17 cellular contexts compared by ENCODE assay signal in genomic region chr2:169806586-169806985, GRCh38. TPM values are rescaled to one million over a fixed set of nuclear protein-coding genes. Genes with fewer than 3 reads are reported as not detected.
DNase-seq lines count a peak whose midpoint lies in the region; ATAC-seq and TF ChIP-seq lines count a peak whose summit lies in the region.
"Had no signal": no experiment of that assay in that cellular context is flagged by ENCODE, and none has a peak within 500 bp of the region (broad histone marks: within the 10 kb centered on the region; RNA-seq: fewer than 3 reads in every experiment).

No MANE protein-coding gene starts in this region.

- H3K9ac ChIP-seq in Karpas-422 (ENCODE audit: low read length): no peak overlapping the region
- H3K9ac ChIP-seq: BLaER1 treated with 17β-estradiol and CSF1 and Interleukin-3, amounts not matched to agents 10 nM and 100 nM; KMS-11 had no signal

- no peak overlapping the region for H2AFZ ChIP-seq in Karpas-422 (ENCODE audit: low read length)

- peaks cover 17% of the 10 kb centered on the region for H3K4me1 Mint-ChIP-seq in activated naive CD4-positive, alpha-beta T cell treated with anti-CD3 and anti-CD28 coated beads for 36 hours (ENCODE audit: low read depth)
- H3K4me1 Mint-ChIP-seq in stimulated activated effector memory CD8-positive, alpha-beta T cell treated with anti-CD3 and anti-CD28 coated beads, Interleukin-12 subunit alpha, Interleukin-12 subunit beta, amount 100 ng/mL, for 72 hours: peaks cover 10% of the 10 kb centered on the region

- peaks cover 42% of the 10 kb centered on the region for H3K79me2 ChIP-seq in Karpas-422 (ENCODE audit: low read length)

- H3K27me3 ChIP-seq in Karpas-422 (ENCODE audit: low read length) (no peaks in the 10 kb centered on the region), breast epithelium (no peaks in the 10 kb centered on the region)
- H3K27me3 ChIP-seq: BLaER1 treated with 17β-estradiol and CSF1 and Interleukin-3, amounts not matched to agents 10 nM and 100 nM; SJCRH30 had no signal

- no peaks in the 10 kb centered on the region for H3K9me3 ChIP-seq in Karpas-422 (ENCODE audit: low read length)
- H3K9me3 ChIP-seq in breast epithelium: no peaks in the 10 kb centered on the region
- H3K9me3 ChIP-seq: BLaER1 treated with 17β-estradiol and CSF1 and Interleukin-3, amounts not matched to agents 10 nM and 100 nM; SJCRH30 had no signal

- no peak overlapping the region for H3K4me3 Mint-ChIP-seq in activated naive CD4-positive, alpha-beta T cell treated with anti-CD3 and anti-CD28 coated beads for 36 hours
- H3K4me3 Mint-ChIP-seq in stimulated activated effector memory CD8-positive, alpha-beta T cell treated with anti-CD3 and anti-CD28 coated beads, Interleukin-12 subunit alpha, Interleukin-12 subunit beta, amount 100 ng/mL, for 72 hours: no peak overlapping the region

- no peaks in the 10 kb centered on the region for H3K9me2 ChIP-seq in Karpas-422 (replicated peaks; ENCODE audit: insufficient read depth, low read length)

- H3K27me3 Mint-ChIP-seq in activated naive CD4-positive, alpha-beta T cell treated with anti-CD3 and anti-CD28 coated beads for 36 hours (ENCODE audit: low read depth): no peaks in the 10 kb centered on the region

- H3K9me3 Mint-ChIP-seq in activated naive CD4-positive, alpha-beta T cell treated with anti-CD3 and anti-CD28 coated beads for 36 hours: no peaks in the 10 kb centered on the region
- H3K9me3 Mint-ChIP-seq in stimulated activated effector memory CD8-positive, alpha-beta T cell treated with anti-CD3 and anti-CD28 coated beads, Interleukin-12 subunit alpha, Interleukin-12 subunit beta, amount 100 ng/mL, for 72 hours: no peaks in the 10 kb centered on the region

- intact Hi-C loops in activated naive CD4-positive, alpha-beta T cell treated with anti-CD3 and anti-CD28 coated beads for 36 hours (cut with micrococcal nuclease): no loop called here
- intact Hi-C loops in breast epithelium (cut with DNase I; ENCODE audit: low total_unique reads): no loop called here

- no peak for ATAC-seq in stimulated activated effector memory CD8-positive, alpha-beta T cell treated with anti-CD3 and anti-CD28 coated beads, Interleukin-12 subunit alpha, Interleukin-12 subunit beta, amount 100 ng/mL, for 72 hours

- peak overlapping the region; percentile 32 for H3K27ac Mint-ChIP-seq in activated naive CD4-positive, alpha-beta T cell treated with anti-CD3 and anti-CD28 coated beads for 36 hours
- peak overlapping the region; percentile 40 for H3K27ac Mint-ChIP-seq in stimulated activated effector memory CD8-positive, alpha-beta T cell treated with anti-CD3 and anti-CD28 coated beads, Interleukin-12 subunit alpha, Interleukin-12 subunit beta, amount 100 ng/mL, for 72 hours

- CTCF ChIA-PET in activated naive CD4-positive, alpha-beta T cell treated with anti-CD3 and anti-CD28 coated beads for 36 hours (lab: Charles Lee): no interaction called here

- H3K4me3 ChIP-seq in Karpas-422 (ENCODE audit: low read length) (no peak overlapping the region), breast epithelium (no peak overlapping the region)
- H3K4me3 ChIP-seq: BLaER1 treated with 17β-estradiol and CSF1 and Interleukin-3, amounts not matched to agents 10 nM and 100 nM; SJCRH30 had no signal

- H4K20me1 ChIP-seq in Karpas-422 (ENCODE audit: insufficient read depth, low read depth, low read length): no peaks in the 10 kb centered on the region

- H3K4me2 ChIP-seq in Karpas-422 (ENCODE audit: low read depth, low read length, poor library complexity, severe bottlenecking): no peak overlapping the region
- H3K4me2 ChIP-seq: BLaER1 treated with 17β-estradiol and CSF1 and Interleukin-3, amounts not matched to agents 10 nM and 100 nM; KMS-11 had no signal

- peaks cover 39% of the 10 kb centered on the region for H3K36me3 Mint-ChIP-seq in activated naive CD4-positive, alpha-beta T cell treated with anti-CD3 and anti-CD28 coated beads for 36 hours (ENCODE audit: low read depth)
- peaks cover 100% of the 10 kb centered on the region for H3K36me3 Mint-ChIP-seq in stimulated activated effector memory CD8-positive, alpha-beta T cell treated with anti-CD3 and anti-CD28 coated beads, Interleukin-12 subunit alpha, Interleukin-12 subunit beta, amount 100 ng/mL, for 72 hours

- DNase-seq in activated naive CD4-positive, alpha-beta T cell treated with anti-CD3 and anti-CD28 coated beads for 36 hours: no peak
- DNase-seq in activated naive CD4-positive, alpha-beta T cell treated with Interleukin-2 at 50 U/mL for 16 hours: no peak
- no peak for DNase-seq in Karpas-422
- DNase-seq in fibroblast of gingiva (ENCODE audit: low read depth): peak; percentile 25
- no peak for DNase-seq in stimulated activated effector memory CD8-positive, alpha-beta T cell treated with anti-CD3 and anti-CD28 coated beads, Interleukin-12 subunit alpha, Interleukin-12 subunit beta, amount 100 ng/mL, for 72 hours (ENCODE audit: low spot score in 2 of 2)
- DNase-seq in breast epithelium (ENCODE audit: low spot score in 2 of 2): no peak
- no peak for DNase-seq in DMS 273 (lab: John Stamatoyannopoulos, UW; ENCODE audit: unreplicated experiment)
- DNase-seq in GM20000 (ENCODE audit: low spot score): no peak
- DNase-seq: DMS 273 treated with DMSO at 0.1 percent for 48 hours, NCI-H1048, NCI-H146, NCI-H226, NCI-H69, RPMI8226, SJCRH30 had no signal

- TF ChIP-seq POLR2A in breast epithelium (IDR thresholded peaks at IDR 0.05): no peak

- H3K4me1 ChIP-seq in Karpas-422 (ENCODE audit: low read length) (peaks cover 8% of the 10 kb centered on the region), breast epithelium (no peaks in the 10 kb centered on the region)
- H3K4me1 ChIP-seq: SJCRH30 had no signal

- no peak for TF ChIP-seq CTCF in breast epithelium (IDR thresholded peaks at IDR 0.05)
- TF ChIP-seq CTCF in GM20000 (IDR thresholded peaks at IDR 0.05; ENCODE audit: extremely low read depth, missing control alignments): no peak

- H3K27ac ChIP-seq in Karpas-422 (ENCODE audit: low read length) (0 out of 2 replicates have a peak overlapping the region, but pooled peaks have one; percentile 31), breast epithelium (no peak overlapping the region)
- H3K27ac ChIP-seq: BLaER1 treated with 17β-estradiol and CSF1 and Interleukin-3, amounts not matched to agents 10 nM and 100 nM; KMS-11; SJCRH30 had no signal

- peaks cover 64% of the 10 kb centered on the region; the same call in 1 of the 2 replicates for H3K36me3 ChIP-seq in Karpas-422 (ENCODE audit: insufficient read depth, low read length)
- peaks cover 12% of the 10 kb centered on the region for H3K36me3 ChIP-seq in breast epithelium

RNA-seq across cellular contexts. Expression of gene SSB, which starts 7.9 kb away (rescaled TPM):
- 100 to 1,000 TPM; 122 to 129 TPM for total RNA-seq in activated naive CD4-positive, alpha-beta T cell treated with anti-CD3 and anti-CD28 coated beads for 36 hours
- total RNA-seq in Karpas-422 (2014; rRNA removed; shearing (Covaris generic); ENCODE audit: low replicate concordance): 129 and 160 TPM in 2 replicates
- total RNA-seq in breast epithelium: 100 to 1,000 TPM in 2 of 3 donors, 10 to 100 TPM in 1; 79.0 to 124 (median 109) TPM

RNA-seq across cellular contexts. Expression of gene METTL5, which starts 18.1 kb away (rescaled TPM):
- total RNA-seq in activated naive CD4-positive, alpha-beta T cell treated with anti-CD3 and anti-CD28 coated beads for 36 hours: 100 to 1,000 TPM; 111 to 116 TPM
- 100 and 105 TPM in 2 replicates for total RNA-seq in Karpas-422 (2014; rRNA removed; shearing (Covaris generic); ENCODE audit: low replicate concordance)
- total RNA-seq in breast epithelium: 10 to 100 TPM; 43.6 to 75.2 (median 52.7) TPM

RNA-seq across cellular contexts. Expression of gene UBR3, which starts 20.7 kb away (rescaled TPM):
- 10 to 100 TPM; 13.6 to 15.3 TPM for total RNA-seq in activated naive CD4-positive, alpha-beta T cell treated with anti-CD3 and anti-CD28 coated beads for 36 hours
- total RNA-seq in Karpas-422 (2014; rRNA removed; shearing (Covaris generic); ENCODE audit: low replicate concordance): 26.7 and 50.8 TPM in 2 replicates
- 100 to 1,000 TPM in 2 of 3 donors, 10 to 100 TPM in 1; 75.7 to 110 (median 108) TPM for total RNA-seq in breast epithelium
